Comparison of ENCODE assay signal across 10 cellular contexts in the genomic region with DNA sequence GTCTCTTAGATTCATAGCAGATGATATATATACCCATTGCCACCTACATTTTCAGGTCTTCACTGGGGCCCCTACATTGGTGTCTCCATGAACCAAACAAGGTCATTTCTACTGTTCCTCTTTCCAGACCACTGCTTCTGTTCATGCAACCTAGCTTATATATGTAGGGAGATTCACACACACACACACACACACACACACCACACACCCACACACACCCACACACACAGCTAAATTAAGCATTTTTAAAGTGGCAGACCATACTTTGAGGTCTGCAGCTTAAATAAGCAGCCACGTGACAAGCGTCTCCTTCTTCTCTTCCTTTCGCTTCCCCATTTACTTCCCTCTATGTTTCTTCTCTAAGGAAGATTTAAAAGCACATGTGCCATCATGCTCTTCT.
DNase-seq lines count a peak whose midpoint lies in the region; ATAC-seq, FAIRE-seq and TF ChIP-seq lines count a peak whose summit lies in the region.
"Had no signal": no experiment of that assay in that cellular context is flagged by ENCODE, and none has a peak within 500 bp of the region (broad histone marks: within the 10 kb centered on the region; RNA-seq: fewer than 3 reads in every experiment).

No MANE protein-coding gene starts in this region.

- H3K9me3 ChIP-seq in kidney (ENCODE audit: control insufficient read depth in 1 of 2, low read length in 2 of 2), result no peaks in the 10 kb centered on the region

- intact Hi-C loops in kidney (cut with DNase I), result no loop called here

- no peak; the same call in 1 of the 2 replicates for TF ChIP-seq POLR2A in GM12891 (IDR thresholded peaks at IDR 0.05; ENCODE audit: low read depth, low read length)

- no peak overlapping the region for H3K27ac ChIP-seq in kidney (ENCODE audit: low read depth in 2 of 2, low read length in 2 of 2)
- H3K27ac ChIP-seq: cardiac muscle cell had no signal

- H3K4me1 ChIP-seq in kidney (ENCODE audit: control insufficient read depth in 1 of 2, insufficient read depth in 1 of 2, low read depth in 1 of 2, low read length in 2 of 2), result peaks cover 0 to 7% of the 10 kb centered on the region in 2 donors

- peak; percentile 99 for FAIRE-seq in GM12891 (lab: Jason Lieb, UNC)
- no peak for FAIRE-seq in kidney (lab: Jason Lieb, UNC)

- TF ChIP-seq CTCF in kidney (IDR thresholded peaks at IDR 0.05; ENCODE audit: borderline replicate concordance, extremely low read depth, insufficient read depth), result no peak

- no peak overlapping the region for H3K9ac ChIP-seq in kidney (ENCODE audit: low read length in 2 of 2)

- DNase-seq in GM12891 (ENCODE audit: insufficient read length, low spot score) (no peak), NAMALWA (ENCODE audit: low spot score) (peak; percentile 35), medulla oblongata (ENCODE audit: extremely low spot score) (peak; percentile 73), T1000 (lab: John Stamatoyannopoulos, UW) (no peak), kidney (no peak), RPMI8226 (no peak)
- DNase-seq: NCI-H226 had no signal

- ATAC-seq in GM21619 (IDR thresholded peaks at IDR 0.05; ENCODE audit: unreplicated experiment) (peak; percentile 36), HG03108 (IDR thresholded peaks at IDR 0.05; ENCODE audit: unreplicated experiment) (no peak)

- H3K4me3 ChIP-seq in kidney (ENCODE audit: low read length in 2 of 2), result no peak overlapping the region
- H3K4me3 ChIP-seq: cardiac muscle cell had no signal

- no peaks in the 10 kb centered on the region for H3K36me3 ChIP-seq in kidney (ENCODE audit: control insufficient read depth in 1 of 2, insufficient read depth in 2 of 2, low read length in 2 of 2)
- H3K36me3 ChIP-seq: cardiac muscle cell had no signal

TF ChIP-seq in GM12891, 5 proteins besides CTCF, POLR2A, EP300 and RAD21:
- TF ChIP-seq SPI1 (IDR thresholded peaks at IDR 0.05; ENCODE audit: low read depth, low read length) (peak; percentile 86), PAX5 (IDR thresholded peaks at IDR 0.05; ENCODE audit: insufficient read depth, low read length, severe bottlenecking) (peak; percentile 85), TAF1 (IDR thresholded peaks at IDR 0.05; ENCODE audit: low read depth, low read length) (peak; percentile 47; the same call in 1 of the 2 replicates), POU2F2 (IDR thresholded peaks at IDR 0.05; ENCODE audit: low read depth, low read length) (peak; percentile 96), POLR2AphosphoS5 (IDR thresholded peaks at IDR 0.05; ENCODE audit: low read depth, low read length) (no peak)

Comparison
In these comparisons a context has a peak if more than half of its experiments do, and no peak if none do; other contexts are left out.
1. DNase-seq: peak in NAMALWA (single experiment) and medulla oblongata (single experiment); none in GM12891 (single experiment), T1000 (single experiment), kidney (single experiment) and RPMI8226 (single experiment).